22 cellular contexts compared by ENCODE assay signal in the genomic region with DNA sequence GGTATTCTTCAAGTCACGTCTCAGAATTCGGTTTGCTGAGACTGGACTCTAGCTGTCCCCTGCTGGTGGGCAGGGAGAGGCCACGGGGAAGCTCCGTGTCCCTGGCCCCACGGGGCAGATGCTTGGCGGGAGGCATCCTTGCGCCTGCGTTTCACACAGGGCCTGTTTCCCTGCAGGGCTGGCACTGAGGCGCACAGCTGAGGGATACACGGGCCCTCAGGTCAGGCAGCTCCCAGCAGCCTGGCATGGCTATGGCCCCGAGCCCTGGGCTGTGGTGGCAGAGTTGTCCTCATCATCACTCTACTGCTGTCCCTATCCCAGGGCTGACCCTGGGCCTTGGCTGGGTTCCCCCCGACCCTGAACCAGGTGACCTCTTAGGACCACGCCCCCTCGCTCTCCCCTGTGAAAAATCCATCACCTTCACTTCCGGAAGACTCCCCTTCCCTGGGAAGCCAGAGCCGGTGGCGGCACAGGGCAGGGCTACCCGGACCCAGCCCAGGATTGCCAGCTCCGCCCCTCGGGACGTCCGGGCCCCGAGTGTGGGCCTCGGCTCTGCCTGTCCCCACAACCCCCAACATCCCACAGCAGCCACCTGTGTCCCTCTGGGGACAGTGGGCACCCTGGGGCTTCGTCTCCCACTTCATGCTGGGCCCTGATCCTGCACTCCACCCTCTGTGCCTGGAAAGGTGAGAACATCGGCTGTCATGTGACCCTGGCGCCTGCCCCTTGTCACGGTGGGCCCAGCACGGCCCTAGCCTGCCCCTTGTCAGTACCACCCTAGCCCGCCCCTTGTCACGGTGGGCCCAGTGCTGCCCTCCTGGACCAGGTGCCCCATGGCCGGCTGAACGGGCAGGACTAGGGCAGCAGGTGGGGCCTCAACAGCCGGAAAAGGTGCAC. TPM values are rescaled to one million over a fixed set of nuclear protein-coding genes. Genes with fewer than 3 reads are reported as not detected.
"Had no signal": no experiment of that assay in that cellular context is flagged by ENCODE, and none has a peak within 500 bp of the region (broad histone marks: within the 10 kb centered on the region; RNA-seq: fewer than 3 reads in every experiment).

No MANE protein-coding gene starts in this region.

- H2AFZ ChIP-seq: neural progenitor cell had no signal

- H3K27ac ChIP-seq: ascending aorta, breast epithelium, gastroesophageal sphincter, heart left ventricle, left ventricle myocardium inferior, neural progenitor cell, ovary, upper lobe of right lung had no signal

- DNase-seq: activated CD4-positive, alpha-beta T cell treated with anti-CD3 and anti-CD28 coated beads, Interleukin-2, amount 10 ng/mL, durations not matched to agents 24 days and 14 days; activated CD4-positive, CD25-positive, alpha-beta regulatory T cell; activated CD8-positive, alpha-beta T cell treated with anti-CD3 and anti-CD28 coated beads for 36 hours; activated effector memory CD4-positive, alpha-beta T cell treated with Interleukin-2 at 50 U/mL for 16 hours; activated naive CD4-positive, alpha-beta T cell treated with anti-CD3 and anti-CD28 coated beads, Interleukin-2, amount 50 U/mL, for 16 hours; activated T-cell treated with anti-CD3 and anti-CD28 coated beads, Interleukin-2, amount 50 U/mL, for 48 hours; cerebellar nuclear complex; cortex of kidney; effector CD4-positive, alpha-beta T cell; left ventricle myocardium inferior; mucosa of descending colon; naive B cell; ovary; stimulated activated naive CD4-positive, alpha-beta T cell; upper lobe of right lung had no signal

- H3K9ac ChIP-seq: neural progenitor cell had no signal

- H3K9me3 ChIP-seq: ascending aorta, breast epithelium, gastroesophageal sphincter, heart left ventricle, left ventricle myocardium inferior, mucosa of descending colon, ovary, upper lobe of right lung had no signal

- H3K36me3 ChIP-seq: breast epithelium, neural progenitor cell, ovary had no signal

- H3K4me3 ChIP-seq: ascending aorta, breast epithelium, gastroesophageal sphincter, heart left ventricle, left ventricle myocardium inferior, mucosa of descending colon, neural progenitor cell, ovary, smooth muscle cell, upper lobe of right lung had no signal

- H3K27me3 ChIP-seq: ascending aorta, breast epithelium, gastroesophageal sphincter, heart left ventricle, ovary, upper lobe of right lung had no signal

- H3K4me1 ChIP-seq: breast epithelium had no signal

- H3K4me2 ChIP-seq: neural progenitor cell, smooth muscle cell had no signal

RNA-seq across cellular contexts. Expression of a gene that starts 29.5 kb away (rescaled TPM):
- total RNA-seq: activated CD4-positive, alpha-beta T cell treated with anti-CD3 and anti-CD28 coated beads, Interleukin-2, amount 10 ng/mL, durations not matched to agents 24 days and 14 days; activated CD8-positive, alpha-beta T cell treated with anti-CD3 and anti-CD28 coated beads for 36 hours; ascending aorta; heart left ventricle; left ventricle myocardium inferior; sciatic nerve; smooth muscle cell had no signal
- polyA plus RNA-seq: ovary, smooth muscle cell had no signal
